In genomic region chr6:13304101-13304500, GRCh38 we compare ENCODE assay signal across 11 cellular contexts. TPM values are rescaled to one million over a fixed set of nuclear protein-coding genes. Genes with fewer than 3 reads are reported as not detected.
DNase-seq lines count a peak whose midpoint lies in the region; ATAC-seq and TF ChIP-seq lines count a peak whose summit lies in the region.
"Had no signal": no experiment of that assay in that cellular context is flagged by ENCODE, and none has a peak within 500 bp of the region (broad histone marks: within the 10 kb centered on the region; RNA-seq: fewer than 3 reads in every experiment).

No MANE protein-coding gene starts in this region.

- H3K4me3 ChIP-seq in SK-N-MC = no peak overlapping the region; the same call in 1 of the 2 replicates
- no peak overlapping the region for H3K4me3 ChIP-seq in endodermal cell (ENCODE audit: low read length)
- peak overlapping the region; percentile 24 for H3K4me3 ChIP-seq in psoas muscle

- DNase-seq in CD1c-positive myeloid dendritic cell (ENCODE audit: extremely low spot score) = peak; percentile 33
- DNase-seq in SK-N-MC (ENCODE audit: low read depth, low spot score) = no peak
- peak; percentile 15 for DNase-seq in endodermal cell
- DNase-seq in psoas muscle = no peak
- DNase-seq in NCI-H774 (lab: John Stamatoyannopoulos, UW) = no peak
- no peak for DNase-seq in DMS 273 (lab: John Stamatoyannopoulos, UW; ENCODE audit: unreplicated experiment)
- DNase-seq in NOMO-1 treated with dmso at 0.1 percent for 144 hours (lab: John Stamatoyannopoulos, UW; ENCODE audit: unreplicated experiment) = no peak
- DNase-seq in ecto neural progenitor cell (ENCODE audit: low spot score) = no peak
- DNase-seq: COR-L47; effector CD8-positive, alpha-beta T cell; NCI-H1694 had no signal

- WGBS in endodermal cell (ENCODE audit: insufficient coverage in 1 of 2, insufficient read length in 1 of 2), 2 experiments = 95 to 100% methylated on average over 5 to 6 of the region's 6 CpGs
- 67 to 85% (median 72%) methylated on average over 6 of the region's 6 CpGs for WGBS in psoas muscle, 3 donors

- H3K4me1 Mint-ChIP-seq in endodermal cell = no peaks in the 10 kb centered on the region

- no peak overlapping the region for H3K27ac Mint-ChIP-seq in endodermal cell

- H3K27me3 Mint-ChIP-seq in endodermal cell (ENCODE audit: insufficient read depth) = no peaks in the 10 kb centered on the region

- no peaks in the 10 kb centered on the region for H3K9me3 Mint-ChIP-seq in endodermal cell

- TF ChIP-seq CTCF in endodermal cell (conservative IDR thresholded peaks at IDR 0.05) (no peak), psoas muscle (IDR thresholded peaks at IDR 0.05) (no peak)

- H3K4me3 Mint-ChIP-seq in endodermal cell = no peak overlapping the region

- H3K9ac ChIP-seq in SK-N-MC (ENCODE audit: insufficient read length) (no peak overlapping the region), endodermal cell (ENCODE audit: extremely low read depth, low read length, poor library complexity, severe bottlenecking) (no peak overlapping the region)

- H3K27ac ChIP-seq in SK-N-MC = peak overlapping the region; percentile 63
- H3K27ac ChIP-seq in endodermal cell (ENCODE audit: low read depth, low read length) = no peak overlapping the region
- H3K27ac ChIP-seq in psoas muscle = peak overlapping the region; percentile 34

- H3K36me3 Mint-ChIP-seq in endodermal cell (ENCODE audit: low read depth) = peaks cover 67% of the 10 kb centered on the region

- no peaks in the 10 kb centered on the region for H3K4me1 ChIP-seq in endodermal cell (ENCODE audit: control insufficient read depth, insufficient read depth, low read length)
- peaks cover 28% of the 10 kb centered on the region for H3K4me1 ChIP-seq in psoas muscle

- no peak for ATAC-seq in psoas muscle

- H3K27me3 ChIP-seq in endodermal cell (ENCODE audit: control insufficient read depth, insufficient read depth, low read length, poor library complexity, severe bottlenecking) = no peaks in the 10 kb centered on the region
- H3K27me3 ChIP-seq in psoas muscle (ENCODE audit: insufficient read depth in 3 of 3, low read length in 2 of 3) = no peaks in the 10 kb centered on the region

- H3K36me3 ChIP-seq in SK-N-MC (ENCODE audit: insufficient read depth, low read length) = peaks cover 54% of the 10 kb centered on the region
- H3K36me3 ChIP-seq in endodermal cell (ENCODE audit: control insufficient read depth, insufficient read depth, low read length) = peaks cover 90% of the 10 kb centered on the region
- H3K36me3 ChIP-seq in psoas muscle (ENCODE audit: insufficient read depth in 1 of 2, low read depth in 1 of 2) = peaks cover 0 to 36% of the 10 kb centered on the region in 2 donors

- H3K9me3 ChIP-seq in SK-N-MC (ENCODE audit: low read depth, low read length) (no peaks in the 10 kb centered on the region), endodermal cell (ENCODE audit: control insufficient read depth, low read length) (no peaks in the 10 kb centered on the region), psoas muscle (no peaks in the 10 kb centered on the region)

- intact Hi-C loops in psoas muscle (cut with DNase I) = no loop called here

RNA-seq across cellular contexts. Expression of gene TBC1D7, which starts 24.2 kb away (rescaled TPM):
- total RNA-seq in endodermal cell (10 to 100 TPM; 37.7 to 59.0 TPM), psoas muscle (10 to 100 TPM in 3 of 4 donors, 1 to 10 TPM in 1; 9.4 to 12.0 (median 10.3) TPM)
- polyA plus RNA-seq in endodermal cell (2013, experiment 1 of 2) = 46.2 TPM
- polyA plus RNA-seq in endodermal cell (2013, experiment 2 of 2) = 46.3 TPM
- polyA plus RNA-seq in psoas muscle = 10 to 100 TPM; 14.8 to 19.4 (median 17.4) TPM

Comparison
In these comparisons a context has a peak if more than half of its experiments do, and no peak if none do; other contexts are left out.
1. DNase-seq: peak in CD1c-positive myeloid dendritic cell (single experiment) and endodermal cell (single experiment); none in SK-N-MC (single experiment), psoas muscle (0 of 2), NCI-H774 (single experiment), DMS 273 (single experiment), NOMO-1 treated with dmso at 0.1 percent for 144 hours (single experiment) and ecto neural progenitor cell (single experiment).